In genomic region chr5:138951986-138952735, GRCh38 we compare ENCODE assay signal across 19 cellular contexts.
DNase-seq lines count a peak whose midpoint lies in the region; ATAC-seq, FAIRE-seq and TF ChIP-seq lines count a peak whose summit lies in the region.
"Had no signal": no experiment of that assay in that cellular context is flagged by ENCODE, and none has a peak within 500 bp of the region (broad histone marks: within the 10 kb centered on the region; RNA-seq: fewer than 3 reads in every experiment).

No MANE protein-coding gene starts in this region.

- H3K27me3 ChIP-seq in heart left ventricle = no peaks in the 10 kb centered on the region
- no peaks in the 10 kb centered on the region for H3K27me3 ChIP-seq in neuronal stem cell (ENCODE audit: control insufficient read depth in 3 of 3, insufficient read depth in 3 of 3, low read depth in 1 of 3, low read length in 3 of 3)
- no peaks in the 10 kb centered on the region for H3K27me3 ChIP-seq in upper lobe of right lung
- H3K27me3 ChIP-seq in BE2C = no peaks in the 10 kb centered on the region
- H3K27me3 ChIP-seq: transverse colon had no signal

- TF ChIP-seq POLR2A in heart left ventricle (IDR thresholded peaks at IDR 0.05) (no peak), GM12892 (IDR thresholded peaks at IDR 0.05; ENCODE audit: low read depth, low read length) (no peak)

- ATAC-seq in heart left ventricle (no peak), Right ventricle myocardium superior (ENCODE audit: poor library complexity) (no peak), upper lobe of right lung (no peak)

- H4K91ac ChIP-seq in neuronal stem cell (ENCODE audit: low read depth, low read length, poor library complexity) = no peak overlapping the region

- no peak for FAIRE-seq in GM12892 (lab: Jason Lieb, UNC)
- FAIRE-seq: HepG2 had no signal

- H3K14ac ChIP-seq in neuronal stem cell (ENCODE audit: low read length) = peak overlapping the region; percentile 43

- H3K4me3 ChIP-seq in heart left ventricle (no peak overlapping the region), neuronal stem cell (ENCODE audit: low read length in 2 of 2) (no peak overlapping the region), upper lobe of right lung (no peak overlapping the region), BE2C (ENCODE audit: low read depth, low read length) (no peak overlapping the region)
- H3K4me3 ChIP-seq: PC-9, transverse colon had no signal

- H3K9ac ChIP-seq in neuronal stem cell (ENCODE audit: low read depth, low read length, poor library complexity) = no peak overlapping the region

- H3K4me2 ChIP-seq in neuronal stem cell (ENCODE audit: insufficient read depth, low read length, poor library complexity, severe bottlenecking) = no peak overlapping the region
- H3K4me2 ChIP-seq: PC-9 had no signal

- no peak overlapping the region for H2BK12ac ChIP-seq in neuronal stem cell (ENCODE audit: low read length)

- no peak overlapping the region for H2BK15ac ChIP-seq in neuronal stem cell (ENCODE audit: low read length)

- H3K79me1 ChIP-seq in neuronal stem cell (ENCODE audit: low read depth, low read length) = peaks cover 3% of the 10 kb centered on the region

- no peaks in the 10 kb centered on the region for H3K27me3 Mint-ChIP-seq in dendritic cell treated with granulocyte-macrophage colony-stimulating factor and Interleukin-4, amounts not matched to agents 40 ng/mL and 50 ng/mL, for 4 days

- peaks cover 0 to 4% (median 1%) of the 10 kb centered on the region in 9 donors for H3K36me3 ChIP-seq in heart left ventricle
- H3K36me3 ChIP-seq in neuronal stem cell (replicated peaks in 1 of 2; ENCODE audit: control insufficient read depth in 2 of 2, insufficient read depth in 2 of 2, low read length in 2 of 2) = peaks cover 2 to 5% of the 10 kb centered on the region in 2 donors
- peaks cover 4% of the 10 kb centered on the region for H3K36me3 ChIP-seq in upper lobe of right lung
- no peaks in the 10 kb centered on the region; the same call in 1 of the 2 replicates for H3K36me3 ChIP-seq in BE2C

- H3K9me3 ChIP-seq in heart left ventricle (no peaks in the 10 kb centered on the region), neuronal stem cell (replicated peaks in 1 of 2; ENCODE audit: control insufficient read depth in 2 of 2, insufficient read depth in 1 of 2, low read depth in 1 of 2, low read length in 2 of 2) (no peaks in the 10 kb centered on the region), upper lobe of right lung (no peaks in the 10 kb centered on the region), BE2C (no peaks in the 10 kb centered on the region)
- H3K9me3 ChIP-seq: transverse colon had no signal

- H2AFZ ChIP-seq in neuronal stem cell (ENCODE audit: low read length) = no peak overlapping the region
- H2AFZ ChIP-seq: PC-9 had no signal

- H3K36me3 Mint-ChIP-seq in dendritic cell treated with granulocyte-macrophage colony-stimulating factor and Interleukin-4, amounts not matched to agents 40 ng/mL and 50 ng/mL, for 4 days (ENCODE audit: low read depth) = peaks cover 56% of the 10 kb centered on the region

- H3K18ac ChIP-seq in neuronal stem cell (ENCODE audit: low read length) = no peak overlapping the region

- 70 to 78% (median 77%) methylated on average over 15 to 17 of the region's 17 CpGs for WGBS in heart left ventricle, 4 donors
- WGBS in neuronal stem cell (ENCODE audit: extremely low coverage in 2 of 2, insufficient read length in 2 of 2, insufficient replicate concordance in 1 of 2), 2 donors = no CpG with 5 or more reads among the region's 17 CpGs

- H2BK5ac ChIP-seq in neuronal stem cell (ENCODE audit: low read length) = no peak overlapping the region

- H3K27ac ChIP-seq in heart left ventricle (peak overlapping the region in 11 of 12 donors; percentile 57 to 92 (median 84)), neuronal stem cell (replicated peaks; ENCODE audit: low read length) (no peak overlapping the region), upper lobe of right lung (peak overlapping the region; percentile 78)
- H3K27ac ChIP-seq: PC-9 had no signal

- no peak overlapping the region for H4K8ac ChIP-seq in neuronal stem cell (ENCODE audit: low read depth, low read length)

- H3K9me3 Mint-ChIP-seq in dendritic cell treated with granulocyte-macrophage colony-stimulating factor and Interleukin-4, amounts not matched to agents 40 ng/mL and 50 ng/mL, for 4 days = no peaks in the 10 kb centered on the region
- H3K9me3 Mint-ChIP-seq: HFFc6, nephron progenitor cell had no signal

- peak overlapping the region; percentile 77 for H3K23ac ChIP-seq in neuronal stem cell (ENCODE audit: low read depth, low read length, poor library complexity)

- H2BK120ac ChIP-seq in neuronal stem cell (ENCODE audit: low read depth, low read length) = no peak overlapping the region

- H3K4me1 ChIP-seq in heart left ventricle = peaks cover 21 to 90% (median 65%) of the 10 kb centered on the region in 12 donors
- peaks cover 28 to 47% of the 10 kb centered on the region in 2 donors for H3K4me1 ChIP-seq in neuronal stem cell (ENCODE audit: control insufficient read depth in 2 of 2, insufficient read depth in 1 of 2, low read depth in 1 of 2, low read length in 2 of 2)
- peaks cover 47% of the 10 kb centered on the region for H3K4me1 ChIP-seq in upper lobe of right lung
- peaks cover 80% of the 10 kb centered on the region for H3K4me1 ChIP-seq in BE2C

- TF ChIP-seq CTCF in heart left ventricle (IDR thresholded peaks at IDR 0.05) (no peak), upper lobe of right lung (IDR thresholded peaks at IDR 0.05) (no peak), BE2C (IDR thresholded peaks at IDR 0.05; ENCODE audit: low read depth, low read length) (no peak)

- peak overlapping the region; percentile 75 for H3K27ac Mint-ChIP-seq in dendritic cell treated with granulocyte-macrophage colony-stimulating factor and Interleukin-4, amounts not matched to agents 40 ng/mL and 50 ng/mL, for 4 days
- H3K27ac Mint-ChIP-seq: HFFc6, nephron progenitor cell had no signal

- no peak overlapping the region for H3K4me3 Mint-ChIP-seq in dendritic cell treated with granulocyte-macrophage colony-stimulating factor and Interleukin-4, amounts not matched to agents 40 ng/mL and 50 ng/mL, for 4 days
- H3K4me3 Mint-ChIP-seq: HFFc6, nephron progenitor cell had no signal

- peak overlapping the region; percentile 41 for H2AK5ac ChIP-seq in neuronal stem cell (ENCODE audit: low read depth, low read length)

- intact Hi-C loops in heart left ventricle (cut with DNase I) (loop anchor here in 1 of 10 donors (10.0 kb wide), 1 partner anchor 193 kb away; no protein-coding TSS in a partner anchor), Right ventricle myocardium superior (cut with DNase I) (no loop called here), upper lobe of right lung (cut with DNase I) (no loop called here)
- intact Hi-C loops in dendritic cell treated with granulocyte-macrophage colony-stimulating factor and Interleukin-4, amounts not matched to agents 40 ng/mL and 50 ng/mL, for 4 days (cut with micrococcal nuclease) = no loop called here

- peaks cover 42% of the 10 kb centered on the region for H3K4me1 Mint-ChIP-seq in dendritic cell treated with granulocyte-macrophage colony-stimulating factor and Interleukin-4, amounts not matched to agents 40 ng/mL and 50 ng/mL, for 4 days (ENCODE audit: low read depth)

- H3K4ac ChIP-seq in neuronal stem cell (ENCODE audit: low read length) = no peak overlapping the region

- DNase-seq in heart left ventricle (peak in 1 of 5 donors; percentile 24), Right ventricle myocardium superior (no peak), neuronal stem cell (ENCODE audit: low spot score) (no peak), upper lobe of right lung (no peak), GM12892 (ENCODE audit: insufficient read length) (no peak), DMS79 treated with DMSO at 0.1 percent for 48 hours (lab: John Stamatoyannopoulos, UW) (no peak), BE2C (no peak)
- DNase-seq: ACHN; Calu3; GF-D8; HFFc6; NCI-H187 treated with DMSO at 0.1 percent for 48 hours; NCI-H524 treated with DMSO at 0.1 percent for 48 hours; nephron progenitor cell; PC-9; stimulated activated CD4-positive, alpha-beta T cell treated with anti-CD3 and anti-CD28 coated beads, Interleukin-1b, Interleukin-23, amount 100 ng/mL, for 48 hours; transverse colon had no signal
